ENCODE assay signal across 11 cellular contexts in genomic region chr20:14712302-14712739, GRCh38.
A peak's percentile ranks its signal among the peaks of the same experiment; 100 is the strongest.
DNase-seq lines count a peak whose midpoint lies in the region; ATAC-seq, FAIRE-seq and TF ChIP-seq lines count a peak whose summit lies in the region.
"Had no signal": no experiment of that assay in that cellular context is flagged by ENCODE, and none has a peak within 500 bp of the region (broad histone marks: within the 10 kb centered on the region; RNA-seq: fewer than 3 reads in every experiment).

No MANE protein-coding gene starts in this region.

- TF ChIP-seq CTCF in A549 (IDR thresholded peaks at IDR 0.05) (no peak; the same call in 2 of the 3 replicates), IMR-90 (conservative IDR thresholded peaks at IDR 0.05; ENCODE audit: low read depth, low read length) (no peak), lower lobe of right lung (IDR thresholded peaks at IDR 0.05) (no peak)

- H3K4me1 ChIP-seq in A549 (peaks cover 73% of the 10 kb centered on the region), IMR-90 (ENCODE audit: control insufficient read depth, insufficient read depth, low read length) (no peaks in the 10 kb centered on the region), lower lobe of right lung (peaks cover 12% of the 10 kb centered on the region)
- H3K4me1 ChIP-seq: BLaER1 had no signal

- H2AK5ac ChIP-seq in IMR-90 (ENCODE audit: low read depth, low read length): no peak overlapping the region

- no peak overlapping the region for H2BK15ac ChIP-seq in IMR-90 (ENCODE audit: low read depth, low read length)

- no TSS peak for BruUV-seq in IMR-90 (replicated peaks; lab: Mats Ljungman, UMichigan)

- peak overlapping the region; percentile 55 to 71 for H3K27ac ChIP-seq in A549
- no peak overlapping the region for H3K27ac ChIP-seq in IMR-90 (ENCODE audit: insufficient read depth, low read length)
- H3K27ac ChIP-seq in lower lobe of right lung: no peak overlapping the region
- H3K27ac ChIP-seq: BLaER1 had no signal

- peak; percentile 99 for FAIRE-seq in A549 (lab: Jason Lieb, UNC)

- no peaks in the 10 kb centered on the region for H3K36me3 ChIP-seq in IMR-90 (ENCODE audit: control insufficient read depth, insufficient read depth, low read length)
- no peaks in the 10 kb centered on the region for H3K36me3 ChIP-seq in lower lobe of right lung
- H3K36me3 ChIP-seq: BLaER1 had no signal

- no peak overlapping the region for H3K56ac ChIP-seq in IMR-90 (ENCODE audit: extremely low read depth, insufficient read depth, low read length)

- POLR2A ChIA-PET in A549 (lab: Yijun Ruan, JAX) (interaction anchor here (0.6 to 1.0 kb wide), 2 partner anchors 375 to 569 kb away, joined by 3 to 6 read pairs; partner anchors contain the start of gene FLRT3), IMR-90 (lab: Charles Lee; ENCODE audit: unreplicated experiment) (no interaction called here)

- ATAC-seq in A549: peak; percentile 97 to 98
- peak; percentile 93 for ATAC-seq in IMR-90 (ENCODE audit: low read depth)
- peak; percentile 52 to 95 for ATAC-seq in lower lobe of right lung
- ATAC-seq in GM18870 (IDR thresholded peaks at IDR 0.05; ENCODE audit: unreplicated experiment): no peak
- ATAC-seq: right cardiac atrium had no signal

- H3K9me3 ChIP-seq in A549: 0 out of 3 replicates have a peak, but pooled peaks cover 2% of the 10 kb centered on the region
- H3K9me3 ChIP-seq in IMR-90 (ENCODE audit: control insufficient read depth, insufficient read depth, low read length): no peaks in the 10 kb centered on the region
- H3K9me3 ChIP-seq in lower lobe of right lung: no peaks in the 10 kb centered on the region
- H3K9me3 ChIP-seq: BLaER1 had no signal

- H2BK5ac ChIP-seq in IMR-90 (ENCODE audit: low read depth, low read length, poor library complexity, severe bottlenecking): no peak overlapping the region

- peak; percentile 82 to 87; a peak in 4 of 5 replicates for TF ChIP-seq EP300 in A549 (IDR thresholded peaks at IDR 0.05)

- H3K79me1 ChIP-seq in IMR-90 (ENCODE audit: low read depth in 1 of 2, low read length in 2 of 2): no peaks in the 10 kb centered on the region

- in situ Hi-C loops in IMR-90 (cut with MboI; ENCODE audit: low sequenced_read_pairs): no loop called here

- DNase-seq in A549 (ENCODE audit: low read depth in 1 of 2, low spot score in 1 of 2): peak; percentile 62 to 90
- DNase-seq in IMR-90: peak; percentile 67
- DNase-seq in dedifferentiated amniotic fluid mesenchymal stem cell (ENCODE audit: extremely low spot score): peak; percentile 69
- no peak for DNase-seq in lower lobe of right lung
- no peak for DNase-seq in nucleus accumbens (lab: John Stamatoyannopoulos, UW)
- DNase-seq in SW480 (ENCODE audit: low spot score): no peak
- no peak for DNase-seq in occipital lobe (lab: John Stamatoyannopoulos, UW)
- DNase-seq: activated CD8-positive, alpha-beta memory T cell treated with anti-CD3 and anti-CD28 coated beads, Interleukin-2, amount 50 U/mL, for 48 hours; right cardiac atrium had no signal

- H4K5ac ChIP-seq in IMR-90 (ENCODE audit: low read depth, low read length): no peak overlapping the region

- H3K4me2 ChIP-seq in A549 (peak overlapping the region; percentile 55), IMR-90 (ENCODE audit: low read depth, low read length) (peak overlapping the region; percentile 58; the same call in 1 of the 2 replicates)
- H3K4me2 ChIP-seq: BLaER1 had no signal

- no peak overlapping the region for H3K14ac ChIP-seq in IMR-90 (replicated peaks; ENCODE audit: low read depth, low read length)

- no peak overlapping the region for H2BK20ac ChIP-seq in IMR-90 (ENCODE audit: low read depth, low read length)

- H3K18ac ChIP-seq in IMR-90 (ENCODE audit: low read depth, low read length): no peak overlapping the region

- TF ChIP-seq POLR2A in A549 (IDR thresholded peaks at IDR 0.05; ENCODE audit: low read length) (no peak), IMR-90 (IDR thresholded peaks at IDR 0.05; ENCODE audit: low read depth, low read length) (no peak)

- H3K9ac ChIP-seq in IMR-90 (ENCODE audit: low read depth, low read length): no peak overlapping the region
- H3K9ac ChIP-seq: BLaER1 had no signal

- H3K9me1 ChIP-seq in IMR-90 (ENCODE audit: insufficient read depth, low read length): no peaks in the 10 kb centered on the region

- dilution Hi-C loops in IMR-90 (cut with HindIII; ENCODE audit: low sequenced_read_pairs, unreplicated experiment): no loop called here

- TF ChIP-seq RAD21 in A549 (conservative IDR thresholded peaks at IDR 0.05 in 1 of 2, IDR thresholded peaks at IDR 0.05 in 1 of 2): peak; percentile 44 to 79
- no peak for TF ChIP-seq RAD21 in IMR-90 (IDR thresholded peaks at IDR 0.05; ENCODE audit: low read length)

- no peak overlapping the region for H2AFZ ChIP-seq in IMR-90 (replicated peaks; ENCODE audit: low read length, poor library complexity)

- intact Hi-C loops in IMR-90 (cut with micrococcal nuclease): loop anchor here (1.0 kb wide), 1 partner anchor 375 kb away; the partner anchor contains the start of gene FLRT3
- intact Hi-C loops in lower lobe of right lung (cut with DNase I): no loop called here

- no peak overlapping the region for H4K8ac ChIP-seq in IMR-90 (ENCODE audit: low read depth in 2 of 2, low read length in 2 of 2)

- 3% methylated on average over 6 of the region's 6 CpGs for whole genome bisulfite sequencing in A549 (ENCODE audit: missing lambda C conversion rate)
- no CpG with 5 or more reads among the region's 6 CpGs for WGBS in IMR-90 (ENCODE audit: extremely low coverage in 2 of 2, insufficient read length in 1 of 2), 2 experiments

- no peak overlapping the region for H2BK120ac ChIP-seq in IMR-90 (ENCODE audit: low read depth, low read length)

- H3K27me3 ChIP-seq in IMR-90 (ENCODE audit: control insufficient read depth, insufficient read depth, low read length) (no peaks in the 10 kb centered on the region), lower lobe of right lung (ENCODE audit: low read depth) (no peaks in the 10 kb centered on the region)
- H3K27me3 ChIP-seq: BLaER1 had no signal

- H3K4me3 ChIP-seq in A549 (no peak overlapping the region), IMR-90 (ENCODE audit: insufficient read depth, low read depth, low read length) (no peak overlapping the region), lower lobe of right lung (no peak overlapping the region)
- H3K4me3 ChIP-seq: BLaER1 had no signal

- H4K91ac ChIP-seq in IMR-90 (ENCODE audit: insufficient read depth, low read depth, low read length): no peak overlapping the region

- CTCF ChIA-PET in A549 (lab: Yijun Ruan, JAX) (interaction anchor here (0.6 to 1.0 kb wide), 2 partner anchors 374 to 666 kb away, joined by 3 read pairs; no protein-coding TSS in a partner anchor), IMR-90 (lab: Yijun Ruan, JAX) (no interaction called here)

- no peak overlapping the region for H3K23ac ChIP-seq in IMR-90 (ENCODE audit: low read depth, low read length)

- no peak overlapping the region for H3K4ac ChIP-seq in IMR-90 (ENCODE audit: low read depth, low read length)

- H4K20me1 ChIP-seq in IMR-90 (ENCODE audit: insufficient read depth, low read length): no peaks in the 10 kb centered on the region
- H4K20me1 ChIP-seq: BLaER1 had no signal

- no peak overlapping the region for H2AK9ac ChIP-seq in IMR-90 (replicated peaks; ENCODE audit: low read depth, low read length, poor library complexity)

TF ChIP-seq in A549, 52 proteins besides CTCF, POLR2A, EP300 and RAD21 (continues in another document):
- TF ChIP-seq MAZ (IDR thresholded peaks at IDR 0.05; ENCODE audit: borderline replicate concordance, low read depth, low read length) (no peak), KDM5A (IDR thresholded peaks at IDR 0.05) (no peak), MAX (IDR thresholded peaks at IDR 0.05) (peak; percentile 46; the same call in 1 of the 2 replicates), SMC3 (IDR thresholded peaks at IDR 0.05) (peak; percentile 69), MYC (IDR thresholded peaks at IDR 0.05; ENCODE audit: borderline replicate concordance, low read length) (no peak)
- TF ChIP-seq, protein P1, sequence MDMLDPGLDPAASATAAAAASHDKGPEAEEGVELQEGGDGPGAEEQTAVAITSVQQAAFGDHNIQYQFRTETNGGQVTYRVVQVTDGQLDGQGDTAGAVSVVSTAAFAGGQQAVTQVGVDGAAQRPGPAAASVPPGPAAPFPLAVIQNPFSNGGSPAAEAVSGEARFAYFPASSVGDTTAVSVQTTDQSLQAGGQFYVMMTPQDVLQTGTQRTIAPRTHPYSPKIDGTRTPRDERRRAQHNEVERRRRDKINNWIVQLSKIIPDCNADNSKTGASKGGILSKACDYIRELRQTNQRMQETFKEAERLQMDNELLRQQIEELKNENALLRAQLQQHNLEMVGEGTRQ (IDR thresholded peaks at IDR 0.05): peak; percentile 22; the same call in 1 of the 2 replicates

TF ChIP-seq in IMR-90, 13 proteins besides CTCF, POLR2A, EP300 and RAD21:
- TF ChIP-seq MXI1 (IDR thresholded peaks at IDR 0.05; ENCODE audit: borderline replicate concordance, low read depth, low read length) (no peak), MAFK (IDR thresholded peaks at IDR 0.05; ENCODE audit: low read depth, low read length) (no peak), CHD1 (IDR thresholded peaks at IDR 0.05; ENCODE audit: low read depth, low read length) (no peak), CEBPB (IDR thresholded peaks at IDR 0.05; ENCODE audit: low read depth, low read length) (peak; percentile 73), BHLHE40 (IDR thresholded peaks at IDR 0.05; ENCODE audit: low read depth, low read length) (no peak), NFE2L2 (IDR thresholded peaks at IDR 0.05; ENCODE audit: low read depth, low read length) (no peak)
- TF ChIP-seq, protein P1 (IDR thresholded peaks at IDR 0.05; ENCODE audit: low read depth, low read length): no peak
- TF ChIP-seq, protein P2, sequence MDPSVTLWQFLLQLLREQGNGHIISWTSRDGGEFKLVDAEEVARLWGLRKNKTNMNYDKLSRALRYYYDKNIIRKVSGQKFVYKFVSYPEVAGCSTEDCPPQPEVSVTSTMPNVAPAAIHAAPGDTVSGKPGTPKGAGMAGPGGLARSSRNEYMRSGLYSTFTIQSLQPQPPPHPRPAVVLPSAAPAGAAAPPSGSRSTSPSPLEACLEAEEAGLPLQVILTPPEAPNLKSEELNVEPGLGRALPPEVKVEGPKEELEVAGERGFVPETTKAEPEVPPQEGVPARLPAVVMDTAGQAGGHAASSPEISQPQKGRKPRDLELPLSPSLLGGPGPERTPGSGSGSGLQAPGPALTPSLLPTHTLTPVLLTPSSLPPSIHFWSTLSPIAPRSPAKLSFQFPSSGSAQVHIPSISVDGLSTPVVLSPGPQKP (IDR thresholded peaks at IDR 0.05; ENCODE audit: borderline replicate concordance, low read depth, low read length): no peak

Comparison
In these comparisons a context has a peak if more than half of its experiments do, and no peak if none do; other contexts are left out.
1. DNase-seq: peak in A549 (2 of 2), IMR-90 (single experiment) and dedifferentiated amniotic fluid mesenchymal stem cell (single experiment); none in lower lobe of right lung (single experiment), nucleus accumbens (0 of 56), SW480 (single experiment) and occipital lobe (single experiment).
2. H3K27ac ChIP-seq: peak in A549 (2 of 2); none in IMR-90 (single experiment) and lower lobe of right lung (single experiment).